36 cellular contexts compared by ENCODE assay signal in genomic region chr9:112477330-112477729, GRCh38.
"Had no signal": no experiment of that assay in that cellular context is flagged by ENCODE, and none has a peak within 500 bp of the region (broad histone marks: within the 10 kb centered on the region; RNA-seq: fewer than 3 reads in every experiment).

No MANE protein-coding gene starts in this region.

- H3K4me1 ChIP-seq: ascending aorta had no signal

- H3K4me1 Mint-ChIP-seq: activated CD4-positive, alpha-beta memory T cell treated with anti-CD3 and anti-CD28 coated beads, Interleukin-2, amount 10 ng/mL, durations not matched to agents 7 days and 5 days; activated CD4-positive, alpha-beta T cell treated with anti-CD3 and anti-CD28 coated beads for 36 hours; activated CD8-positive, alpha-beta memory T cell treated with anti-CD3 and anti-CD28 coated beads, Interleukin-2, amount 10 ng/mL, durations not matched to agents 7 days and 5 days; activated naive CD4-positive, alpha-beta T cell treated with anti-CD3 and anti-CD28 coated beads, Interleukin-2, amount 10 ng/mL, durations not matched to agents 7 days and 5 days; activated naive CD4-positive, alpha-beta T cell treated with anti-CD3 and anti-CD28 coated beads, Interleukin-2, amount 50 U/mL, for 24 hours; activated naive CD8-positive, alpha-beta T cell treated with anti-CD3 and anti-CD28 coated beads, Interleukin-2, amount 10 ng/mL, durations not matched to agents 7 days and 5 days; activated naive CD8-positive, alpha-beta T cell treated with anti-CD3 and anti-CD28 coated beads, Interleukin-2, amount 50 U/mL, for 24 hours; brain had no signal

- H3K27ac ChIP-seq: ascending aorta, cardiac muscle cell, VCaP had no signal

- H3K27me3 ChIP-seq: ascending aorta, cardiac muscle cell had no signal

- H3K36me3 ChIP-seq: cardiac muscle cell had no signal

- H3K4me3 Mint-ChIP-seq: activated CD4-positive, alpha-beta memory T cell treated with anti-CD3 and anti-CD28 coated beads, Interleukin-2, amount 10 ng/mL, durations not matched to agents 7 days and 5 days; activated CD4-positive, alpha-beta T cell treated with anti-CD3 and anti-CD28 coated beads for 36 hours; activated CD4-positive, alpha-beta T cell treated with anti-CD3 and anti-CD28 coated beads, Interleukin-2, amount 10 ng/mL, durations not matched to agents 7 days and 5 days; activated CD8-positive, alpha-beta memory T cell treated with anti-CD3 and anti-CD28 coated beads, Interleukin-2, amount 10 ng/mL, durations not matched to agents 7 days and 5 days; activated CD8-positive, alpha-beta T cell treated with anti-CD3 and anti-CD28 coated beads, Interleukin-2, amount 10 ng/mL, durations not matched to agents 7 days and 5 days; activated naive CD4-positive, alpha-beta T cell treated with anti-CD3 and anti-CD28 coated beads, Interleukin-2, amount 10 ng/mL, durations not matched to agents 7 days and 5 days; activated naive CD4-positive, alpha-beta T cell treated with anti-CD3 and anti-CD28 coated beads, Interleukin-2, amount 50 U/mL, for 24 hours; activated naive CD8-positive, alpha-beta T cell; activated naive CD8-positive, alpha-beta T cell treated with anti-CD3 and anti-CD28 coated beads, Interleukin-2, amount 10 ng/mL, durations not matched to agents 7 days and 5 days; activated naive CD8-positive, alpha-beta T cell treated with anti-CD3 and anti-CD28 coated beads, Interleukin-2, amount 50 U/mL, for 24 hours; activated T-cell treated with anti-CD3 and anti-CD28 coated beads, Interleukin-2, amount 50 U/mL, for 24 hours; brain; T-helper 1 cell treated with Interleukin-12 subunit alpha and Interleukin-12 subunit beta and Interleukin-4 antibody, amounts not matched to agents 30 μg/mL and 1 μg/mL, for 36 hours; T-helper 2 cell treated with Interferon-gamma antibody and Interleukin-4, amounts not matched to agents 5 μg/mL and 100 μg/mL, for 36 hours had no signal

- DNase-seq: activated CD4-positive, alpha-beta memory T cell treated with anti-CD3 and anti-CD28 coated beads, Interleukin-2, amount 10 ng/mL, durations not matched to agents 7 days and 5 days; activated CD4-positive, alpha-beta T cell treated with anti-CD3 and anti-CD28 coated beads for 1 hour; activated CD4-positive, alpha-beta T cell treated with anti-CD3 and anti-CD28 coated beads for 36 hours; activated CD4-positive, alpha-beta T cell treated with anti-CD3 and anti-CD28 coated beads for 48 hours; activated CD4-positive, alpha-beta T cell treated with anti-CD3 and anti-CD28 coated beads, Interleukin-2, amount 10 ng/mL, durations not matched to agents 7 days and 5 days; activated CD4-positive, alpha-beta T cell treated with anti-CD3 and anti-CD28 coated beads, Interleukin-2, amount 50 U/mL, for 48 hours; activated CD4-positive, CD25-positive, alpha-beta regulatory T cell; activated CD8-positive, alpha-beta memory T cell treated with anti-CD3 and anti-CD28 coated beads for 24 hours; activated CD8-positive, alpha-beta memory T cell treated with anti-CD3 and anti-CD28 coated beads, Interleukin-2, amount 10 ng/mL, durations not matched to agents 7 days and 5 days; activated CD8-positive, alpha-beta memory T cell treated with anti-CD3 and anti-CD28 coated beads, Interleukin-2, amount 50 U/mL, for 48 hours; activated CD8-positive, alpha-beta T cell treated with anti-CD3 and anti-CD28 coated beads, Interleukin-2, amount 10 ng/mL, durations not matched to agents 7 days and 5 days; activated effector memory CD4-positive, alpha-beta T cell treated with Interleukin-2 at 50 U/mL for 16 hours; activated gamma-delta T cell; activated naive CD4-positive, alpha-beta T cell treated with anti-CD3 and anti-CD28 coated beads, Interleukin-2, amount 10 ng/mL, durations not matched to agents 7 days and 5 days; activated naive CD4-positive, alpha-beta T cell treated with Interleukin-2 at 50 U/mL for 16 hours; activated naive CD8-positive, alpha-beta T cell treated with anti-CD3 and anti-CD28 coated beads, Interleukin-2, amount 10 ng/mL, durations not matched to agents 7 days and 5 days; activated naive CD8-positive, alpha-beta T cell treated with anti-CD3 and anti-CD28 coated beads, Interleukin-2, amount 50 U/mL, for 24 hours; activated T-cell treated with anti-CD3 and anti-CD28 coated beads, Interleukin-2, amount 50 U/mL, for 24 hours; activated T-cell treated with anti-CD3 and anti-CD28 coated beads, Interleukin-2, amount 50 U/mL, for 48 hours; amygdala; anterior cingulate cortex; central memory CD4-positive, alpha-beta T cell; SW 1271; T-helper 1 cell; T-helper 2 cell; T-helper 9 cell had no signal

- H3K4me3 ChIP-seq: ascending aorta, cardiac muscle cell had no signal

- H3K27ac Mint-ChIP-seq: activated CD4-positive, alpha-beta memory T cell treated with anti-CD3 and anti-CD28 coated beads, Interleukin-2, amount 10 ng/mL, durations not matched to agents 7 days and 5 days; activated CD4-positive, alpha-beta T cell treated with anti-CD3 and anti-CD28 coated beads for 36 hours; activated CD4-positive, alpha-beta T cell treated with anti-CD3 and anti-CD28 coated beads, Interleukin-2, amount 10 ng/mL, durations not matched to agents 7 days and 5 days; activated CD8-positive, alpha-beta memory T cell treated with anti-CD3 and anti-CD28 coated beads, Interleukin-2, amount 10 ng/mL, durations not matched to agents 7 days and 5 days; activated CD8-positive, alpha-beta T cell treated with anti-CD3 and anti-CD28 coated beads, Interleukin-2, amount 10 ng/mL, durations not matched to agents 7 days and 5 days; activated naive CD4-positive, alpha-beta T cell treated with anti-CD3 and anti-CD28 coated beads, Interleukin-2, amount 10 ng/mL, durations not matched to agents 7 days and 5 days; activated naive CD4-positive, alpha-beta T cell treated with anti-CD3 and anti-CD28 coated beads, Interleukin-2, amount 50 U/mL, for 24 hours; activated naive CD8-positive, alpha-beta T cell; activated naive CD8-positive, alpha-beta T cell treated with anti-CD3 and anti-CD28 coated beads, Interleukin-2, amount 10 ng/mL, durations not matched to agents 7 days and 5 days; activated naive CD8-positive, alpha-beta T cell treated with anti-CD3 and anti-CD28 coated beads, Interleukin-2, amount 50 U/mL, for 24 hours; activated T-cell treated with anti-CD3 and anti-CD28 coated beads, Interleukin-2, amount 50 U/mL, for 24 hours; activated T-helper 2 cell treated with anti-CD3 and anti-CD28 coated beads, Interferon-gamma antibody, Interleukin-2, Interleukin-4, amounts not matched to agents 10 μg/mL and 5 μg/mL and 100 μg/mL, durations not matched to agents 14 hours and 24 hours and 36 hours; brain; T-helper 1 cell treated with Interleukin-12 subunit alpha and Interleukin-12 subunit beta and Interleukin-4 antibody, amounts not matched to agents 30 μg/mL and 1 μg/mL, for 36 hours; T-helper 2 cell treated with Interferon-gamma antibody and Interleukin-4, amounts not matched to agents 5 μg/mL and 100 μg/mL, for 36 hours had no signal

- H3K27me3 Mint-ChIP-seq: activated CD4-positive, alpha-beta memory T cell treated with anti-CD3 and anti-CD28 coated beads, Interleukin-2, amount 10 ng/mL, durations not matched to agents 7 days and 5 days; activated CD4-positive, alpha-beta T cell treated with anti-CD3 and anti-CD28 coated beads for 36 hours; activated CD4-positive, alpha-beta T cell treated with anti-CD3 and anti-CD28 coated beads, Interleukin-2, amount 10 ng/mL, durations not matched to agents 7 days and 5 days; activated CD8-positive, alpha-beta memory T cell treated with anti-CD3 and anti-CD28 coated beads, Interleukin-2, amount 10 ng/mL, durations not matched to agents 7 days and 5 days; activated naive CD4-positive, alpha-beta T cell treated with anti-CD3 and anti-CD28 coated beads, Interleukin-2, amount 10 ng/mL, durations not matched to agents 7 days and 5 days; activated naive CD4-positive, alpha-beta T cell treated with anti-CD3 and anti-CD28 coated beads, Interleukin-2, amount 50 U/mL, for 24 hours; activated naive CD8-positive, alpha-beta T cell; activated naive CD8-positive, alpha-beta T cell treated with anti-CD3 and anti-CD28 coated beads, Interleukin-2, amount 10 ng/mL, durations not matched to agents 7 days and 5 days; activated naive CD8-positive, alpha-beta T cell treated with anti-CD3 and anti-CD28 coated beads, Interleukin-2, amount 50 U/mL, for 24 hours; activated T-cell treated with anti-CD3 and anti-CD28 coated beads, Interleukin-2, amount 50 U/mL, for 24 hours; brain had no signal

- ATAC-seq: activated CD4-positive, alpha-beta T cell treated with anti-CD3 and anti-CD28 coated beads for 36 hours; activated CD4-positive, CD25-positive, alpha-beta regulatory T cell treated with anti-CD3 and anti-CD28 coated beads, Interleukin-2, amount 50 U/mL, for 24 hours; activated CD8-positive, alpha-beta memory T cell treated with anti-CD3 and anti-CD28 coated beads, Interleukin-2, amount 10 ng/mL, durations not matched to agents 7 days and 5 days; activated CD8-positive, alpha-beta T cell treated with anti-CD3 and anti-CD28 coated beads, Interleukin-2, amount 10 ng/mL, durations not matched to agents 7 days and 5 days; activated naive CD8-positive, alpha-beta T cell treated with anti-CD3 and anti-CD28 coated beads, Interleukin-2, amount 50 U/mL, for 24 hours had no signal
